ENCODE assay signal across 11 cellular contexts in genomic region chr20:21514553-21515251, GRCh38. TPM values are rescaled to one million over a fixed set of nuclear protein-coding genes. Genes with fewer than 3 reads are reported as not detected.
DNase-seq lines count a peak whose midpoint lies in the region; ATAC-seq and TF ChIP-seq lines count a peak whose summit lies in the region.
"Had no signal": no experiment of that assay in that cellular context is flagged by ENCODE, and none has a peak within 500 bp of the region (broad histone marks: within the 10 kb centered on the region; RNA-seq: fewer than 3 reads in every experiment).

No MANE protein-coding gene starts in this region.

- peaks cover 4% of the 10 kb centered on the region; the same call in 1 of the 2 replicates for H4K20me1 ChIP-seq in GM23338 (replicated peaks; ENCODE audit: insufficient read depth)

- peak overlapping the region; percentile 56 for H3K4me3 ChIP-seq in GM23338
- H3K4me3 ChIP-seq in thyroid gland (replicated peaks in 1 of 3) = no peak overlapping the region

- no peak for ATAC-seq in CD4-positive, alpha-beta T cell (ENCODE audit: poor library complexity)
- ATAC-seq in GM23338 = peak; percentile 51
- no peak for ATAC-seq in GM18519 (IDR thresholded peaks at IDR 0.05; ENCODE audit: low FRiP score, unreplicated experiment)

- H3K36me3 Mint-ChIP-seq in CD4-positive, alpha-beta T cell (ENCODE audit: low read depth) = no peaks in the 10 kb centered on the region
- H3K36me3 Mint-ChIP-seq in GM23338 (ENCODE audit: low read depth) (no peaks in the 10 kb centered on the region), brain (no peaks in the 10 kb centered on the region), neural crest cell (ENCODE audit: low read depth) (no peaks in the 10 kb centered on the region)

- peaks cover 26% of the 10 kb centered on the region for H3F3A ChIP-seq in GM23338 (replicated peaks; ENCODE audit: low read depth)

- H3K27ac ChIP-seq in CD4-positive, alpha-beta T cell (ENCODE audit: low read depth, low read length) = no peak overlapping the region
- H3K27ac ChIP-seq in GM23338 (ENCODE audit: low read depth) (no peak overlapping the region), thyroid gland (no peak overlapping the region)

- peak overlapping the region; percentile 85 for H3K4me2 ChIP-seq in GM23338

- CTCF ChIA-PET in CD4-positive, alpha-beta T cell (lab: Charles Lee) = interaction anchor here (1.2 kb wide), 1 partner anchor 279 kb away, joined by 3 read pairs; no protein-coding TSS in a partner anchor

- peaks cover 70% of the 10 kb centered on the region for H3K4me1 Mint-ChIP-seq in CD4-positive, alpha-beta T cell (ENCODE audit: low read depth)
- H3K4me1 Mint-ChIP-seq in GM23338 (peaks cover 52% of the 10 kb centered on the region), brain (peaks cover 37% of the 10 kb centered on the region), neural crest cell (peaks cover 19% of the 10 kb centered on the region)

- H3K9me3 Mint-ChIP-seq in CD4-positive, alpha-beta T cell = no peaks in the 10 kb centered on the region
- no peaks in the 10 kb centered on the region; the same call in 1 of the 3 replicates for H3K9me3 Mint-ChIP-seq in GM23338
- no peaks in the 10 kb centered on the region for H3K9me3 Mint-ChIP-seq in brain
- H3K9me3 Mint-ChIP-seq in neural crest cell = no peaks in the 10 kb centered on the region

- H3K27me3 Mint-ChIP-seq in CD4-positive, alpha-beta T cell = peaks cover 93% of the 10 kb centered on the region
- peaks cover 90% of the 10 kb centered on the region for H3K27me3 Mint-ChIP-seq in GM23338 (ENCODE audit: insufficient read depth, low read depth, poor library complexity)
- peaks cover 99% of the 10 kb centered on the region for H3K27me3 Mint-ChIP-seq in brain
- peaks cover 96% of the 10 kb centered on the region for H3K27me3 Mint-ChIP-seq in neural crest cell (ENCODE audit: low read depth)

- H3K4me1 ChIP-seq in GM23338 (ENCODE audit: insufficient read depth) = peaks cover 71% of the 10 kb centered on the region
- peaks cover 37 to 69% of the 10 kb centered on the region in 2 donors for H3K4me1 ChIP-seq in thyroid gland

- no peak overlapping the region for H3K27ac Mint-ChIP-seq in CD4-positive, alpha-beta T cell
- no peak overlapping the region for H3K27ac Mint-ChIP-seq in GM23338
- H3K27ac Mint-ChIP-seq in brain = no peak overlapping the region
- H3K27ac Mint-ChIP-seq in neural crest cell (ENCODE audit: unreplicated experiment) = no peak overlapping the region

- TF ChIP-seq CTCF in CD4-positive, alpha-beta T cell (IDR thresholded peaks at IDR 0.05) = no peak
- TF ChIP-seq CTCF in GM23338 (conservative IDR thresholded peaks at IDR 0.05; ENCODE audit: low read depth in 2 of 2) (no peak), brain (conservative IDR thresholded peaks at IDR 0.05) (no peak), neural crest cell (conservative IDR thresholded peaks at IDR 0.05) (no peak), thyroid gland (IDR thresholded peaks at IDR 0.05) (no peak)

- POLR2A ChIA-PET in CD4-positive, alpha-beta T cell (lab: Charles Lee) = interaction anchor here (0.9 kb wide), 1 partner anchor 34 kb away, joined by 3 read pairs; no protein-coding TSS in a partner anchor

- peaks cover 93% of the 10 kb centered on the region for H3K27me3 ChIP-seq in CD4-positive, alpha-beta T cell (ENCODE audit: control insufficient read depth, insufficient read depth, low read length)
- H3K27me3 ChIP-seq in GM23338 (ENCODE audit: insufficient read depth) = peaks cover 91% of the 10 kb centered on the region
- H3K27me3 ChIP-seq in thyroid gland = peaks cover 92% of the 10 kb centered on the region

- peak overlapping the region; percentile 54 for H3K4me3 Mint-ChIP-seq in CD4-positive, alpha-beta T cell
- H3K4me3 Mint-ChIP-seq in GM23338 (peak overlapping the region; percentile 67), brain (peak overlapping the region in 4 of 5 experiments; percentile 47 to 68 (median 54)), neural crest cell (peak overlapping the region; percentile 31)

- TF ChIP-seq POLR2A in thyroid gland (IDR thresholded peaks at IDR 0.05) = no peak

- 3 to 7% methylated on average over 30 to 32 of the region's 39 CpGs for WGBS in thyroid gland, 2 donors

- intact Hi-C loops in CD4-positive, alpha-beta T cell (cut with DNase I, micrococcal nuclease) = loop anchor here in 1 of 2 experiments (5.0 to 10.0 kb wide), 2 partner anchors 117 to 800 kb away; partner anchors contain the start of genes NKX2-4 and RALGAPA2
- intact Hi-C loops in thyroid gland (cut with DNase I) = no loop called here

- H2AFZ ChIP-seq in GM23338 = 0 out of 2 replicates have a peak overlapping the region, but pooled peaks have one; percentile 45

- no peaks in the 10 kb centered on the region for H3K36me3 ChIP-seq in GM23338 (ENCODE audit: insufficient read depth)
- H3K36me3 ChIP-seq in thyroid gland = no peaks in the 10 kb centered on the region

- DNase-seq in CD4-positive, alpha-beta T cell = no peak
- DNase-seq in GM23338 (ENCODE audit: low spot score) = peak; percentile 90
- no peak for DNase-seq in neural crest cell (ENCODE audit: low read depth, low spot score)
- DNase-seq in KG1 (lab: John Stamatoyannopoulos, UW) = no peak
- no peak for DNase-seq in thyroid gland
- no peak for DNase-seq in NOMO-1 treated with dmso at 0.1 percent for 144 hours (lab: John Stamatoyannopoulos, UW; ENCODE audit: unreplicated experiment)
- DNase-seq: activated effector memory CD4-positive, alpha-beta T cell treated with anti-CD3 and anti-CD28 coated beads, Interleukin-2, amount 50 U/mL, for 16 hours; NCI-H1417 treated with DMSO at 0.1 percent for 48 hours had no signal

- no peaks in the 10 kb centered on the region for H3K79me2 ChIP-seq in GM23338 (replicated peaks; ENCODE audit: insufficient read depth)

- H3K9me2 ChIP-seq in GM23338 (ENCODE audit: insufficient read depth) = no peaks in the 10 kb centered on the region

- no peaks in the 10 kb centered on the region for H3K9me3 ChIP-seq in CD4-positive, alpha-beta T cell (ENCODE audit: control insufficient read depth, low read length)
- H3K9me3 ChIP-seq in thyroid gland = no peaks in the 10 kb centered on the region

TF ChIP-seq in GM23338, 12 proteins besides CTCF, POLR2A, EP300 and RAD21 (continues in another document):
- no peak for TF ChIP-seq ZNF462 (CRISPR knock-in tag; IDR thresholded peaks at IDR 0.05)

RNA-seq across cellular contexts. Expression of gene NKX2-2, which starts 0.8 kb away (rescaled TPM):
- not detected for total RNA-seq in CD4-positive, alpha-beta T cell
- not detected in 2 replicates for total RNA-seq in GM23338 (2014; rRNA removed; shearing (Covaris generic))
- polyA plus RNA-seq in GM23338 (2016; fragmentation: Nextera tagmentation; extraction: Ambion mirVana) = not detected in 2 replicates
- 6.9 TPM for polyA plus RNA-seq in brain (ENCODE audit: insufficient read depth, low read depth, low replicate concordance)
- not detected in 2 replicates for total RNA-seq in neural crest cell
- under 1 TPM in 1 of 4 donors, not detected in 3; 0.42 TPM for total RNA-seq in thyroid gland
- total RNA-seq: epithelial cell of proximal tubule had no signal
